9 cellular contexts compared by ENCODE assay signal in genomic region chr1:53145942-53146708, GRCh38. TPM values are rescaled to one million over a fixed set of nuclear protein-coding genes. Genes with fewer than 3 reads are reported as not detected.
DNase-seq lines count a peak whose midpoint lies in the region; ATAC-seq lines count a peak whose summit lies in the region.
"Had no signal": no experiment of that assay in that cellular context is flagged by ENCODE, and none has a peak within 500 bp of the region (broad histone marks: within the 10 kb centered on the region; RNA-seq: fewer than 3 reads in every experiment).

No MANE protein-coding gene starts in this region.

- H3K36me3 ChIP-seq in trophoblast cell (ENCODE audit: control insufficient read depth in 1 of 2, insufficient read depth in 2 of 2, low read length in 2 of 2) = no peaks in the 10 kb centered on the region

- H4K12ac ChIP-seq in trophoblast cell (ENCODE audit: low read depth, low read length) = no peak overlapping the region

- peak overlapping the region; percentile 71 for H4K91ac ChIP-seq in trophoblast cell (ENCODE audit: low read depth, low read length)

- H2BK120ac ChIP-seq in trophoblast cell (ENCODE audit: insufficient read depth, low read length, poor library complexity) = peak overlapping the region; percentile 20

- H3K4me3 Mint-ChIP-seq in natural killer cell treated with Interleukin-12 subunit alpha and Interleukin-12 subunit beta and Interleukin-15 and Interleukin-18, amount 100 ng/mL, for 72 hours = no peak overlapping the region

- no peaks in the 10 kb centered on the region for H3K27me3 ChIP-seq in trophoblast cell (ENCODE audit: insufficient read depth, low read length)

- no peaks in the 10 kb centered on the region for H3K27me3 Mint-ChIP-seq in natural killer cell treated with Interleukin-12 subunit alpha and Interleukin-12 subunit beta and Interleukin-15 and Interleukin-18, amount 100 ng/mL, for 72 hours

- no peaks in the 10 kb centered on the region for H3K79me2 ChIP-seq in trophoblast cell (ENCODE audit: control insufficient read depth, insufficient read depth, low read length, poor library complexity)

- ATAC-seq in GM21381 (IDR thresholded peaks at IDR 0.05; ENCODE audit: unreplicated experiment) = no peak
- no peak for ATAC-seq in natural killer cell treated with Interleukin-12 subunit alpha and Interleukin-12 subunit beta and Interleukin-15 and Interleukin-18, amount 100 ng/mL, for 72 hours
- no peak for ATAC-seq in GM18909 (IDR thresholded peaks at IDR 0.05; ENCODE audit: poor library complexity, unreplicated experiment)
- ATAC-seq: activated naive CD4-positive, alpha-beta T cell treated with anti-CD3 and anti-CD28 coated beads, Interleukin-2, amount 50 U/mL, for 72 hours had no signal

- H2AFZ ChIP-seq in trophoblast cell (ENCODE audit: insufficient read depth, low read length, poor library complexity) = no peak overlapping the region

- H2BK12ac ChIP-seq in trophoblast cell (ENCODE audit: low read length) = peak overlapping the region; percentile 33

- peaks cover 8% of the 10 kb centered on the region for H3K79me1 ChIP-seq in trophoblast cell (ENCODE audit: low read length)

- H3K18ac ChIP-seq in trophoblast cell (ENCODE audit: low read length) = peak overlapping the region; percentile 61

- no peak overlapping the region for H3K4ac ChIP-seq in trophoblast cell (ENCODE audit: low read depth, low read length)

- H3K9me3 ChIP-seq in trophoblast cell (ENCODE audit: insufficient read depth, low read depth, low read length) = no peaks in the 10 kb centered on the region

- H3K4me2 ChIP-seq in trophoblast cell (ENCODE audit: low read length) = peak overlapping the region; percentile 17

- H3K4me1 ChIP-seq in trophoblast cell (ENCODE audit: control insufficient read depth in 1 of 2, insufficient read depth in 2 of 2, low read length in 2 of 2) = peaks cover 10 to 11% of the 10 kb centered on the region in 2 experiments

- no peaks in the 10 kb centered on the region for H3K36me3 Mint-ChIP-seq in natural killer cell treated with Interleukin-12 subunit alpha and Interleukin-12 subunit beta and Interleukin-15 and Interleukin-18, amount 100 ng/mL, for 72 hours
- H3K36me3 Mint-ChIP-seq: activated naive CD4-positive, alpha-beta T cell treated with anti-CD3 and anti-CD28 coated beads, Interleukin-2, amount 50 U/mL, for 72 hours had no signal

- no peaks in the 10 kb centered on the region for H3K9me3 Mint-ChIP-seq in natural killer cell treated with Interleukin-12 subunit alpha and Interleukin-12 subunit beta and Interleukin-15 and Interleukin-18, amount 100 ng/mL, for 72 hours
- H3K9me3 Mint-ChIP-seq: activated naive CD4-positive, alpha-beta T cell treated with anti-CD3 and anti-CD28 coated beads, Interleukin-2, amount 50 U/mL, for 72 hours had no signal

- peak overlapping the region; percentile 62 for H3K27ac ChIP-seq in trophoblast cell (ENCODE audit: low read depth, low read length)

- peak overlapping the region; percentile 71 for H2BK5ac ChIP-seq in trophoblast cell (ENCODE audit: low read depth, low read length, poor library complexity)

- H3K4me3 ChIP-seq in trophoblast cell (ENCODE audit: low read depth, low read length) = no peak overlapping the region

- no peak overlapping the region for H3K27ac Mint-ChIP-seq in natural killer cell treated with Interleukin-12 subunit alpha and Interleukin-12 subunit beta and Interleukin-15 and Interleukin-18, amount 100 ng/mL, for 72 hours

- WGBS in trophoblast cell (ENCODE audit: extremely low coverage, insufficient coverage, insufficient read length) = no CpG with 5 or more reads among the region's 24 CpGs

- H3K4me1 Mint-ChIP-seq in natural killer cell treated with Interleukin-12 subunit alpha and Interleukin-12 subunit beta and Interleukin-15 and Interleukin-18, amount 100 ng/mL, for 72 hours (ENCODE audit: low read depth in 2 of 2) = no peaks in the 10 kb centered on the region

- peak overlapping the region; percentile 19 for H3K14ac ChIP-seq in trophoblast cell (ENCODE audit: low read length)

- H3K23ac ChIP-seq in trophoblast cell (ENCODE audit: low read length) = no peak overlapping the region

- peak overlapping the region; percentile 43 for H2AK5ac ChIP-seq in trophoblast cell (ENCODE audit: low read length)

- H4K8ac ChIP-seq in trophoblast cell (ENCODE audit: low read depth, low read length) = peak overlapping the region; percentile 12

- no peak overlapping the region for H3K9ac ChIP-seq in trophoblast cell (ENCODE audit: low read length)

- DNase-seq in D341Med (ENCODE audit: low spot score) (peak; percentile 85), RKO (ENCODE audit: low spot score) (peak; percentile 35), fibroblast of the conjunctiva (ENCODE audit: low read depth) (peak; percentile 91), trophoblast cell (peak; percentile 99), GDM1 (lab: John Stamatoyannopoulos, UW) (no peak)
- no peak for DNase-seq in natural killer cell treated with Interleukin-12 subunit alpha and Interleukin-12 subunit beta and Interleukin-15 and Interleukin-18, amount 100 ng/mL, for 72 hours (ENCODE audit: low spot score)

RNA-seq across cellular contexts. Expression of gene SLC1A7, which starts 3.7 kb away (rescaled TPM):
- polyA plus RNA-seq in trophoblast cell (2013) = 0.03 and 0.04 TPM in 2 replicates
- total RNA-seq in natural killer cell treated with Interleukin-12 subunit alpha and Interleukin-12 subunit beta and Interleukin-15 and Interleukin-18, amount 100 ng/mL, for 72 hours = 1 to 10 TPM in 1 of 2 donors, under 1 TPM in 1; 0.29 to 1.1 TPM
- total RNA-seq: activated naive CD4-positive, alpha-beta T cell treated with anti-CD3 and anti-CD28 coated beads, Interleukin-2, amount 50 U/mL, for 72 hours had no signal

RNA-seq across cellular contexts. Expression of gene CPT2, which starts 50.5 kb away (rescaled TPM):
- 11.5 and 11.9 TPM in 2 replicates for polyA plus RNA-seq in trophoblast cell (2013)
- 10 to 100 TPM; 12.3 to 14.7 TPM for total RNA-seq in natural killer cell treated with Interleukin-12 subunit alpha and Interleukin-12 subunit beta and Interleukin-15 and Interleukin-18, amount 100 ng/mL, for 72 hours

Comparison
In these comparisons a context has a peak if more than half of its experiments do, and no peak if none do; other contexts are left out.
1. DNase-seq: peak in D341Med (single experiment), RKO (single experiment), fibroblast of the conjunctiva (single experiment) and trophoblast cell (2 of 2); none in GDM1 (single experiment) and natural killer cell treated with Interleukin-12 subunit alpha and Interleukin-12 subunit beta and Interleukin-15 and Interleukin-18, amount 100 ng/mL, for 72 hours (single experiment).